ENCODE assay signal across 1 cellular context in the genomic region with DNA sequence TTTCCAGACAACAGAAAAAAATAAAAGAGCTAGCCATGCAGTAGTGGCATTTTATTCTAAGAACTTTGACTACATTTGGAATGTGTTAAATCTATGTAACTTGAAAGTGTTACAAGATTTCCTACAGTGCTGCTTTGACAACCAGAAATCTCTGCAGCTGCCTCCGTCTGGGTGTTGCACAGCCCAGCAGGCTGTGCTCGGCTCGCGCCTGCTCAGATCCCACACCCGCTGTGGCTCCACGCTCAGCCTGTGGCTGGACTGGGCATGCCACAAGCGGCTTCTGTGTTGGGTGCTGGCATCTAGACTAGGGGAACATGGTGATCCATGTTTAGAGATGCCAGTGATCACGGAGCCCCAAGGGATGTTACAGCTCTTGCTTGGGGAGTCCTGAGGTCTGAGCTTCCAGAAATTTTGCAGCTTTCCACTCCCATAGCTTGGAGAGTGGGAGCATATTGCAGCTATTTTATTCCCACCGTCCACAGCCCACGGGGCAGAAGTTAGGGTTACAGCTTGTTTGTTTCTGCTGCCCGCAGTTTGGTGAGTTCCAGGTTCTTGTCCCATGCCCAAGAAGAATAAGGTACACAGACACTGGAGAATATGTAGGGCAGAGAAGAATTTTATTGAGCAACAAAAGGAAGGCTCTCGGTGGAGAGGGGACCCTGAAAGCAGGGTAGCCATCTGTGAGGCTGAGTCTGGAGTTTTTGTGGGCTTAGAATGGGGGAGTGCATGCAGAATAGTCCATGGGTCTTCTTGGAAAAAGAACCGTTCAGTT.
A peak's percentile ranks its signal among the peaks of the same experiment; 100 is the strongest.
TF ChIP-seq lines count a peak whose summit lies in the region.

No MANE protein-coding gene starts in this region.

TF ChIP-seq in HEK293, 187 proteins besides CTCF, POLR2A, EP300 and RAD21:
- TF ChIP-seq TSHZ1 (tag by site-specific recombination; IDR thresholded peaks at IDR 0.05; ENCODE audit: borderline replicate concordance) (no peak), SETDB1 (IDR thresholded peaks at IDR 0.05; ENCODE audit: insufficient read length, low read length) (peak; percentile 77), ZFP41 (tag by site-specific recombination; IDR thresholded peaks at IDR 0.05; ENCODE audit: borderline replicate concordance) (no peak)
